15 cellular contexts compared by ENCODE assay signal in genomic region chr20:14561733-14562132, GRCh38.
DNase-seq lines count a peak whose midpoint lies in the region; TF ChIP-seq lines count a peak whose summit lies in the region.
"Had no signal": no experiment of that assay in that cellular context is flagged by ENCODE, and none has a peak within 500 bp of the region (broad histone marks: within the 10 kb centered on the region; RNA-seq: fewer than 3 reads in every experiment).

No MANE protein-coding gene starts in this region.

- peaks cover 8% of the 10 kb centered on the region for H3K4me1 ChIP-seq in skeletal muscle satellite cell (ENCODE audit: control insufficient read depth, insufficient read depth, low read length)

- no peaks in the 10 kb centered on the region for H3K9me3 ChIP-seq in skeletal muscle satellite cell (replicated peaks; ENCODE audit: low read length)
- H3K9me3 ChIP-seq: thoracic aorta had no signal

- DNase-seq in GM04503 (ENCODE audit: low read depth) (peak; percentile 14), NCI-H446 treated with DMSO at 0.1 percent for 48 hours (lab: John Stamatoyannopoulos, UW) (peak; percentile 97), fibroblast of peridontal ligament (ENCODE audit: extremely low read depth) (peak; percentile 80), dermis blood vessel endothelial cell (no peak), NCI-H1436 (lab: John Stamatoyannopoulos, UW) (no peak), coronary artery (ENCODE audit: low spot score) (no peak)
- DNase-seq: activated B cell treated with CpG ODN at 0.5 μM for 24 hours; activated CD8-positive, alpha-beta T cell treated with anti-CD3 and anti-CD28 coated beads, Interleukin-2, amount 10 ng/mL, durations not matched to agents 7 days and 5 days; activated T-cell treated with anti-CD3 and anti-CD28 coated beads, Interleukin-2, amount 50 U/mL, for 72 hours; CD4-positive, CD25-positive, alpha-beta regulatory T cell; H7; kidney glomerular epithelial cell; NCI-H1048 had no signal

- no peak for TF ChIP-seq CTCF in coronary artery (IDR thresholded peaks at IDR 0.05)

- no peak overlapping the region for H3K4me3 ChIP-seq in skeletal muscle satellite cell (ENCODE audit: low read length)
- no peak overlapping the region for H3K4me3 ChIP-seq in coronary artery
- H3K4me3 ChIP-seq: thoracic aorta had no signal

- H3K27me3 ChIP-seq in skeletal muscle satellite cell (ENCODE audit: control insufficient read depth, insufficient read depth, low read length): no peaks in the 10 kb centered on the region

- H3K9ac ChIP-seq in skeletal muscle satellite cell (ENCODE audit: low read depth, low read length): no peak overlapping the region

- H3K4me2 ChIP-seq in skeletal muscle satellite cell (ENCODE audit: low read length): peak overlapping the region; percentile 18

- no peaks in the 10 kb centered on the region for H3K36me3 ChIP-seq in skeletal muscle satellite cell (ENCODE audit: insufficient read depth, low read length)
- H3K36me3 ChIP-seq: thoracic aorta had no signal

- no peak overlapping the region for H3K27ac ChIP-seq in coronary artery
- H3K27ac ChIP-seq: thoracic aorta had no signal

Comparison
In these comparisons a context has a peak if more than half of its experiments do, and no peak if none do; other contexts are left out.
1. DNase-seq: peak in GM04503 (single experiment), NCI-H446 treated with DMSO at 0.1 percent for 48 hours (single experiment) and fibroblast of peridontal ligament (single experiment); none in dermis blood vessel endothelial cell (single experiment), NCI-H1436 (single experiment) and coronary artery (single experiment).